8 cellular contexts compared by ENCODE assay signal in the genomic region with DNA sequence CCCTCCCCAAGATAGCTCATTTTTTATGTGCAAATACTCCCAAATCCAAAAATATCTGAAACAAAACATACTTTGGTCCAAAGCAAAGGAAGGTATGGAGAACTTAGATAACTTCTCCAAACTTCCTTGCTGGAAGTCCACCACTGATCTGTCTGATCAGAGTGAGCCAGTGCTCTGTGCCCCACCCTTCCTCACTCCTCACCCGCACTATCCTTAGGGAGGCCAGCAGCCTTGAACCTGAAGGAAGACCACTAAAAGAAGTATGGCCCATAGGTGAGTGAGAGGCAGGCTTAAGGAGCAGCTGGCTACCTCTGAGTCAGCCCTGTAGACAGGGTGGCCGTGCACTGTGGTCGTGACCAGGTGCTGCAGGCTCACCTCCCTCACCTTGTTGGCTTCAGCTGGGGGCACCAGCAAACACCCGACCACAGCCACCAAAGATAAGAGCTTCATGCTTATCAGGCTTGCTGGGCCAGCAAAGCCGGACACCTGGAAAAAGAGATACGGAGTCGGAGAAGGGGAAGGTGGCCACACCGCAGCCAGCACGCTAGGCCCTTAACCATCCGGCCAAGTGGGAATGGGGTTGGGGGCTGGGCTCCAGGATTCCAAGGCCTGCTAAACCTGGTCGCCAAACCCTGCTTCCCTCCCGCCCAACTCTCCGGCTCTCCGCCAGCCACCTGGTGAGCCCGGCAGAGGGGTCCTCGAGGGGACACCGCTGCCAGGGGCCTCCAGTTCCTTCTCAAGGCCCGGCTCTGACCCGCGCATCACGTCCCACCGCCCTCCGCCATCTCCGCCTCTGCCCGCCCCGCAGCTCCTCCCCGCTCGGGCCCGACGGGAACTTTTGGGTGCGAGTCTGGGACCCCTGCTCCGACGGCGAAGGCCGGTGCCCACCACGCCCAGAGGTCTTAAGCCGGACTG. TPM values are rescaled to one million over a fixed set of nuclear protein-coding genes. Genes with fewer than 3 reads are reported as not detected.
DNase-seq lines count a peak whose midpoint lies in the region; ATAC-seq, FAIRE-seq and TF ChIP-seq lines count a peak whose summit lies in the region.

No MANE protein-coding gene starts in this region.

- intact Hi-C loops in A673 (cut with micrococcal nuclease; ENCODE audit: unreplicated experiment): no loop called here
- intact Hi-C loops in kidney (cut with DNase I): no loop called here

- H3K27ac ChIP-seq in A673 (ENCODE audit: low read depth, low read length, poor library complexity, severe bottlenecking) (peak overlapping the region; percentile 68), kidney (ENCODE audit: low read depth in 2 of 2, low read length in 2 of 2) (peak overlapping the region in 1 of 2 donors; percentile 15), stomach smooth muscle (ENCODE audit: low read length) (no peak overlapping the region)

- TF ChIP-seq CTCF in A673 (conservative IDR thresholded peaks at IDR 0.05; ENCODE audit: low read depth, low read length): no peak
- no peak for TF ChIP-seq CTCF in kidney (IDR thresholded peaks at IDR 0.05; ENCODE audit: borderline replicate concordance, extremely low read depth, insufficient read depth)

- FAIRE-seq in GM12891 (lab: Jason Lieb, UNC) (peak; percentile 74), kidney (lab: Jason Lieb, UNC) (no peak)

- CTCF ChIA-PET in A673 (lab: Charles Lee): interaction anchor here (0.6 kb wide), 1 partner anchor 139 kb away, joined by 4 read pairs; no protein-coding TSS in a partner anchor

- POLR2A ChIA-PET in A673 (lab: Charles Lee; ENCODE audit: low non-redundant PET): no interaction called here

- H3K36me3 ChIP-seq in A673 (ENCODE audit: insufficient read depth, low read length, poor library complexity, severe bottlenecking): peaks cover 35% of the 10 kb centered on the region
- peaks cover 0 to 11% of the 10 kb centered on the region in 2 donors for H3K36me3 ChIP-seq in kidney (ENCODE audit: control insufficient read depth in 1 of 2, insufficient read depth in 2 of 2, low read length in 2 of 2)
- peaks cover 20 to 21% of the 10 kb centered on the region in 2 donors for H3K36me3 ChIP-seq in stomach smooth muscle (ENCODE audit: control insufficient read depth in 2 of 2, insufficient read depth in 2 of 2, low read length in 2 of 2)

- DNase-seq in A673 (ENCODE audit: low spot score): no peak
- DNase-seq in GM12891 (ENCODE audit: insufficient read length, low spot score): no peak
- peak; percentile 67 for DNase-seq in NCI-H1048 (lab: John Stamatoyannopoulos, UW)
- peak; percentile 16 for DNase-seq in activated naive CD8-positive, alpha-beta T cell treated with anti-CD3 and anti-CD28 coated beads, Interleukin-2, amount 50 U/mL, for 16 hours (ENCODE audit: low read depth, low spot score)
- DNase-seq in kidney: no peak
- no peak for DNase-seq in effector CD4-positive, alpha-beta T cell

- H3K4me3 ChIP-seq in A673 (ENCODE audit: low read depth, low read length, poor library complexity, severe bottlenecking) (peak overlapping the region; percentile 85), kidney (ENCODE audit: low read length in 2 of 2) (peak overlapping the region; percentile 60 to 69), stomach smooth muscle (ENCODE audit: low read length in 2 of 2) (peak overlapping the region; percentile 87 to 93)

- ATAC-seq in HG02610 (IDR thresholded peaks at IDR 0.05; ENCODE audit: unreplicated experiment): peak; percentile 68

- H3K9me3 ChIP-seq in A673 (ENCODE audit: low read depth, low read length, poor library complexity, severe bottlenecking) (no peaks in the 10 kb centered on the region), kidney (ENCODE audit: control insufficient read depth in 1 of 2, low read length in 2 of 2) (no peaks in the 10 kb centered on the region), stomach smooth muscle (ENCODE audit: control insufficient read depth in 2 of 2, low read length in 2 of 2) (no peaks in the 10 kb centered on the region)

- H3K9ac ChIP-seq in kidney (ENCODE audit: low read length in 2 of 2) (peak overlapping the region; percentile 30 to 41), stomach smooth muscle (ENCODE audit: low read length in 2 of 2) (peak overlapping the region; percentile 67 to 80)

- peaks cover 10% of the 10 kb centered on the region for H3K4me1 ChIP-seq in A673 (ENCODE audit: insufficient read depth, low read length, poor library complexity, severe bottlenecking)
- H3K4me1 ChIP-seq in kidney (ENCODE audit: control insufficient read depth in 1 of 2, insufficient read depth in 1 of 2, low read depth in 1 of 2, low read length in 2 of 2): peaks cover 0 to 8% of the 10 kb centered on the region in 2 donors
- H3K4me1 ChIP-seq in stomach smooth muscle (ENCODE audit: control insufficient read depth, insufficient read depth, low read length): peaks cover 11% of the 10 kb centered on the region

- H3K27me3 ChIP-seq in A673 (replicated peaks; ENCODE audit: insufficient read depth, low read depth, low read length, poor library complexity): no peaks in the 10 kb centered on the region
- peaks cover 0 to 2% of the 10 kb centered on the region in 2 donors for H3K27me3 ChIP-seq in stomach smooth muscle (ENCODE audit: control insufficient read depth in 1 of 2, insufficient read depth in 2 of 2, low read length in 2 of 2)

- no peak for TF ChIP-seq POLR2A in GM12891 (IDR thresholded peaks at IDR 0.05; ENCODE audit: low read depth, low read length)

- BruUV-seq in A673 (replicated peaks; lab: Mats Ljungman, UMichigan): TSS peak; percentile 27

TF ChIP-seq in GM12891, 5 proteins besides CTCF, POLR2A, EP300 and RAD21:
- no peak for TF ChIP-seq SPI1 (IDR thresholded peaks at IDR 0.05; ENCODE audit: low read depth, low read length)
- TF ChIP-seq PAX5 (IDR thresholded peaks at IDR 0.05; ENCODE audit: insufficient read depth, low read length, severe bottlenecking): no peak
- no peak for TF ChIP-seq POU2F2 (IDR thresholded peaks at IDR 0.05; ENCODE audit: low read depth, low read length)
- no peak for TF ChIP-seq TAF1 (IDR thresholded peaks at IDR 0.05; ENCODE audit: low read depth, low read length)
- no peak for TF ChIP-seq POLR2AphosphoS5 (IDR thresholded peaks at IDR 0.05; ENCODE audit: low read depth, low read length)

RNA-seq across cellular contexts. Expression of gene TMEM9, which starts 0.5 kb away (rescaled TPM):
- total RNA-seq in A673 (2021) (69.7 and 80.3 TPM in 2 replicates), kidney (81.9 TPM)
- polyA plus RNA-seq in GM12891 (2012; ENCODE audit: low read depth, missing spikeins): 29.8 TPM
- polyA plus RNA-seq in kidney (ENCODE audit: insufficient read depth, low read depth, low replicate concordance): 166 TPM

RNA-seq across cellular contexts. Expression of gene ASCL5, which starts 26.7 kb away (rescaled TPM):
- 0.22 TPM in 1 of 2 replicates, not detected in the other for total RNA-seq in A673 (2021)
- not detected for polyA plus RNA-seq in GM12891 (2012; ENCODE audit: low read depth, missing spikeins)
- not detected for total RNA-seq in kidney
- not detected for polyA plus RNA-seq in kidney (ENCODE audit: insufficient read depth, low read depth, low replicate concordance)

RNA-seq across cellular contexts. Expression of gene IGFN1, which starts 36.9 kb away (rescaled TPM):
- total RNA-seq in A673 (2021) (1.0 and 1.2 TPM in 2 replicates), kidney (2.8 TPM)
- polyA plus RNA-seq in GM12891 (2012; ENCODE audit: low read depth, missing spikeins): not detected
- not detected for polyA plus RNA-seq in kidney (ENCODE audit: insufficient read depth, low read depth, low replicate concordance)

RNA-seq across cellular contexts. Expression of gene CACNA1S, which starts 41.5 kb away (rescaled TPM):
- total RNA-seq in A673 (2021): not detected in 2 replicates
- polyA plus RNA-seq in GM12891 (2012; ENCODE audit: low read depth, missing spikeins): not detected
- not detected for total RNA-seq in kidney
- 0.41 TPM for polyA plus RNA-seq in kidney (ENCODE audit: insufficient read depth, low read depth, low replicate concordance)

Comparison
In these comparisons a context has a peak if more than half of its experiments do, and no peak if none do; other contexts are left out.
1. DNase-seq: peak in NCI-H1048 (single experiment) and activated naive CD8-positive, alpha-beta T cell treated with anti-CD3 and anti-CD28 coated beads, Interleukin-2, amount 50 U/mL, for 16 hours (single experiment); none in A673 (single experiment), GM12891 (single experiment), kidney (single experiment) and effector CD4-positive, alpha-beta T cell (single experiment).
2. Peak in every context shown above with its lines, with median percentiles within 50 percentile points of each other: H3K4me3 ChIP-seq.